In genomic region chr19:1421958-1422305, GRCh38 we compare ENCODE assay signal across 22 cellular contexts.
"Had no signal": no experiment of that assay in that cellular context is flagged by ENCODE, and none has a peak within 500 bp of the region (broad histone marks: within the 10 kb centered on the region; RNA-seq: fewer than 3 reads in every experiment).

No MANE protein-coding gene starts in this region.

- H3K4me3 Mint-ChIP-seq: activated CD4-positive, alpha-beta memory T cell treated with anti-CD3 and anti-CD28 coated beads for 36 hours; activated CD4-positive, alpha-beta T cell treated with anti-CD3 and anti-CD28 coated beads for 36 hours; activated naive CD8-positive, alpha-beta T cell treated with anti-CD3 and anti-CD28 coated beads for 36 hours; activated T-helper 17 cell treated with anti-CD3 and anti-CD28 coated beads, Interleukin-2, amount 50 U/mL, for 72 hours; natural killer cell treated with Interleukin-12 subunit alpha and Interleukin-12 subunit beta and Interleukin-15 and Interleukin-18, amount 100 ng/mL, for 72 hours; T-helper 17 cell; type B pancreatic cell had no signal

- H3K4me2 ChIP-seq: hepatocyte had no signal

- DNase-seq: activated CD4-positive, alpha-beta memory T cell treated with anti-CD3 and anti-CD28 coated beads for 36 hours; activated CD4-positive, alpha-beta T cell treated with anti-CD3 and anti-CD28 coated beads for 36 hours; activated naive CD4-positive, alpha-beta T cell; activated naive CD8-positive, alpha-beta T cell treated with anti-CD3 and anti-CD28 coated beads for 36 hours; activated T-cell treated with anti-CD3 and anti-CD28 coated beads for 4 hours; amygdala; left colon; lower lobe of right lung; nucleus accumbens; retina; small intestine; stimulated activated CD4-positive, alpha-beta T cell treated with anti-CD3 and anti-CD28 coated beads, Interleukin-15, amount 100 ng/mL, for 24 hours; stimulated activated CD4-positive, alpha-beta T cell treated with anti-CD3 and anti-CD28 coated beads, Interleukin-2, amount 100 ng/mL, for 48 hours; stomach; T-helper 17 cell; WERI-Rb-1 had no signal

- H2AFZ ChIP-seq: hepatocyte had no signal

- H3K27ac ChIP-seq: epithelial cell of prostate, hepatocyte, lower lobe of right lung, stomach, WERI-Rb-1 had no signal

- H3K4me3 ChIP-seq: dorsolateral prefrontal cortex, hepatocyte, lower lobe of right lung, stomach had no signal

- ATAC-seq: activated CD4-positive, alpha-beta T cell treated with anti-CD3 and anti-CD28 coated beads for 36 hours; activated T-helper 17 cell treated with anti-CD3 and anti-CD28 coated beads, Interleukin-2, amount 50 U/mL, for 72 hours; left colon; lower lobe of right lung; T-helper 17 cell had no signal

- H3K9me3 Mint-ChIP-seq: activated CD4-positive, alpha-beta memory T cell treated with anti-CD3 and anti-CD28 coated beads for 36 hours; activated naive CD8-positive, alpha-beta T cell treated with anti-CD3 and anti-CD28 coated beads for 36 hours; activated T-helper 17 cell treated with anti-CD3 and anti-CD28 coated beads, Interleukin-2, amount 50 U/mL, for 72 hours; natural killer cell treated with Interleukin-12 subunit alpha and Interleukin-12 subunit beta and Interleukin-15 and Interleukin-18, amount 100 ng/mL, for 72 hours; type B pancreatic cell had no signal

- H3K27me3 ChIP-seq: dorsolateral prefrontal cortex, hepatocyte, stomach had no signal

- H3K27me3 Mint-ChIP-seq: activated CD4-positive, alpha-beta memory T cell treated with anti-CD3 and anti-CD28 coated beads for 36 hours; activated CD4-positive, alpha-beta T cell treated with anti-CD3 and anti-CD28 coated beads for 36 hours; activated naive CD8-positive, alpha-beta T cell treated with anti-CD3 and anti-CD28 coated beads for 36 hours; activated T-helper 17 cell treated with anti-CD3 and anti-CD28 coated beads, Interleukin-2, amount 50 U/mL, for 72 hours; natural killer cell treated with Interleukin-12 subunit alpha and Interleukin-12 subunit beta and Interleukin-15 and Interleukin-18, amount 100 ng/mL, for 72 hours; T-helper 17 cell; type B pancreatic cell had no signal

- FAIRE-seq: small intestine had no signal

- H3K4me1 Mint-ChIP-seq: activated T-helper 17 cell treated with anti-CD3 and anti-CD28 coated beads, Interleukin-2, amount 50 U/mL, for 72 hours had no signal

- H3K9me3 ChIP-seq: lower lobe of right lung, stomach had no signal
